In genomic region chr2:201403904-201404303, GRCh38 we compare ENCODE assay signal across 11 cellular contexts. TPM values are rescaled to one million over a fixed set of nuclear protein-coding genes. Genes with fewer than 3 reads are reported as not detected.
DNase-seq lines count a peak whose midpoint lies in the region; ATAC-seq, FAIRE-seq and TF ChIP-seq lines count a peak whose summit lies in the region.
"Had no signal": no experiment of that assay in that cellular context is flagged by ENCODE, and none has a peak within 500 bp of the region (broad histone marks: within the 10 kb centered on the region; RNA-seq: fewer than 3 reads in every experiment).

No MANE protein-coding gene starts in this region.

- H3K9me3 ChIP-seq in RWPE2 (ENCODE audit: severe bottlenecking), result no peaks in the 10 kb centered on the region
- H3K9me3 ChIP-seq in small intestine (ENCODE audit: control insufficient read depth, low read depth), result no peaks in the 10 kb centered on the region
- no peaks in the 10 kb centered on the region for H3K9me3 ChIP-seq in Peyer's patch

- 47 to 67% (median 47%) methylated on average over 2 of the region's 2 CpGs for WGBS in small intestine, 3 donors

- peaks cover 15% of the 10 kb centered on the region for H3K36me3 ChIP-seq in RWPE2 (ENCODE audit: low read depth)
- peaks cover 0 to 2% of the 10 kb centered on the region in 2 donors for H3K36me3 ChIP-seq in small intestine (ENCODE audit: control insufficient read depth in 2 of 2, insufficient read depth in 2 of 2, low read length in 2 of 2)
- H3K36me3 ChIP-seq in Peyer's patch, result no peaks in the 10 kb centered on the region

- H3K4me3 ChIP-seq in RWPE2 (ENCODE audit: severe bottlenecking) (no peak overlapping the region), fibroblast of villous mesenchyme (ENCODE audit: low read depth, low read length) (no peak overlapping the region), small intestine (ENCODE audit: low read depth in 1 of 2, low read length in 2 of 2) (no peak overlapping the region), Peyer's patch (no peak overlapping the region)

- TF ChIP-seq CTCF in RWPE2 (IDR thresholded peaks at IDR 0.05; ENCODE audit: poor library complexity, severe bottlenecking), result no peak
- TF ChIP-seq CTCF in fibroblast of villous mesenchyme (IDR thresholded peaks at IDR 0.05; ENCODE audit: insufficient read depth, low read depth, low read length), result no peak
- no peak for TF ChIP-seq CTCF in Peyer's patch (IDR thresholded peaks at IDR 0.05)

- H3K4me1 ChIP-seq in RWPE2 (ENCODE audit: insufficient read depth, poor library complexity, severe bottlenecking), result peaks cover 24% of the 10 kb centered on the region
- peaks cover 3 to 4% of the 10 kb centered on the region in 2 donors for H3K4me1 ChIP-seq in small intestine (ENCODE audit: control insufficient read depth in 2 of 2, insufficient read depth in 1 of 2, low read depth in 1 of 2, low read length in 1 of 2)
- peaks cover 0 to 45% (median 1%) of the 10 kb centered on the region in 4 donors for H3K4me1 ChIP-seq in Peyer's patch

- H3K27ac ChIP-seq in RWPE2 (ENCODE audit: poor library complexity, severe bottlenecking), result no peak overlapping the region
- no peak overlapping the region for H3K27ac ChIP-seq in small intestine (ENCODE audit: low read depth in 1 of 2, low read length in 1 of 2)
- H3K27ac ChIP-seq in Peyer's patch, result no peak overlapping the region

- DNase-seq in NCI-H2171 treated with DMSO at 0.1 percent for 48 hours (lab: John Stamatoyannopoulos, UW), result peak; percentile 27
- no peak for DNase-seq in NCI-H2171 (lab: John Stamatoyannopoulos, UW)
- no peak for DNase-seq in RWPE2 (ENCODE audit: low spot score)
- peak; percentile 52 for DNase-seq in fibroblast of villous mesenchyme (ENCODE audit: low read depth)
- peak; percentile 59 for DNase-seq in small intestine
- no peak for DNase-seq in Peyer's patch
- DNase-seq in NCI-H526 (lab: John Stamatoyannopoulos, UW), result no peak
- no peak for DNase-seq in T-helper 2 cell
- DNase-seq: naive thymus-derived CD8-positive, alpha-beta T cell; NCI-H187; stimulated activated CD4-positive, alpha-beta T cell treated with anti-CD3 and anti-CD28 coated beads, Interleukin-4, amount 100 ng/mL, for 1 hour had no signal

- no peak for FAIRE-seq in small intestine (lab: Jason Lieb, UNC)

- ATAC-seq in RWPE2 (ENCODE audit: low read depth), result peak; percentile 45; the same call in 1 of the 3 replicates
- ATAC-seq: naive thymus-derived CD8-positive, alpha-beta T cell had no signal

- H3K27me3 ChIP-seq in RWPE2 (ENCODE audit: insufficient read depth, poor library complexity, severe bottlenecking), result no peaks in the 10 kb centered on the region
- no peaks in the 10 kb centered on the region for H3K27me3 ChIP-seq in small intestine (ENCODE audit: control insufficient read depth in 2 of 2, insufficient read depth in 2 of 2, low read length in 2 of 2)
- no peaks in the 10 kb centered on the region for H3K27me3 ChIP-seq in Peyer's patch

- TF ChIP-seq POLR2A in Peyer's patch (IDR thresholded peaks at IDR 0.05), result no peak

RNA-seq across cellular contexts. Expression of gene FLACC1, which starts 46.8 kb away (rescaled TPM):
- 0.64 and 1.3 TPM in 2 replicates for total RNA-seq in fibroblast of villous mesenchyme
- polyA plus RNA-seq in small intestine, result 1 to 10 TPM in 1 of 3 donors, under 1 TPM in 1, not detected in 1; 0.60 to 2.9 TPM
- total RNA-seq in Peyer's patch, result 1 to 10 TPM in 3 of 4 donors, not detected in 1; 3.3 to 7.8 (median 6.6) TPM

RNA-seq across cellular contexts. Expression of gene TRAK2, which starts 47.4 kb away (rescaled TPM):
- total RNA-seq in fibroblast of villous mesenchyme (46.4 and 51.0 TPM in 2 replicates), Peyer's patch (10 to 100 TPM; 31.2 to 69.3 (median 47.8) TPM)
- polyA plus RNA-seq in small intestine, result 10 to 100 TPM; 13.4 to 25.7 (median 17.3) TPM

RNA-seq across cellular contexts. Expression of gene STRADB, which starts 47.6 kb away (rescaled TPM):
- 37.4 and 55.7 TPM in 2 replicates for total RNA-seq in fibroblast of villous mesenchyme
- polyA plus RNA-seq in small intestine, result 100 to 1,000 TPM in 1 of 3 donors, 10 to 100 TPM in 2; 30.3 to 160 (median 51.3) TPM
- 100 to 1,000 TPM in 2 of 4 donors, 10 to 100 TPM in 2; 21.5 to 137 (median 109) TPM for total RNA-seq in Peyer's patch

Comparison
In these comparisons a context has a peak if more than half of its experiments do, and no peak if none do; other contexts are left out.
1. DNase-seq: peak in NCI-H2171 treated with DMSO at 0.1 percent for 48 hours (single experiment), fibroblast of villous mesenchyme (single experiment) and small intestine (single experiment); none in NCI-H2171 (single experiment), RWPE2 (single experiment), Peyer's patch (0 of 3), NCI-H526 (0 of 2) and T-helper 2 cell (0 of 5).